In the genomic region with DNA sequence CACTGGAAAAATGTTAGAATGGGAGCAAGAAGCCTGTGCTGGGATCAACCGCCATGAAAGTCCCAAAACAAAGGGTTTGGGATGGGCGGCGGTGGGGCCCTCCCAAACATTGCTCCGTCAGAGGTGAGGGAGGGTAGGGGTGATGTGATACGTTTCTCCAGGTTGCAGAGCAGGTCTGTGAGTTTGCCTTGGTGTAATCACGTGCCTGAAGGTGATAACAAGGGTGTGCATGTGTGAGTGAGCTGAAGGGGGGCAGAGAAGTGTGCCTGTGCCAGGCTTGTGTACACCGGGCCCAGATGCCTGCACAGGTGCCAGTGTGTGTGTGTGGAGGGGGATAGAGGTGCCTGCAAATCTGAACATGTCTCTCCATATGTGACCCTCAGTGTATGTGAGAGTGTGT, we compare ENCODE assay signal across 1 cellular context.
TF ChIP-seq lines count a peak whose summit lies in the region.

No MANE protein-coding gene starts in this region.

TF ChIP-seq in GM12878, 131 proteins besides CTCF, POLR2A, EP300 and RAD21:
- TF ChIP-seq, protein P1, sequence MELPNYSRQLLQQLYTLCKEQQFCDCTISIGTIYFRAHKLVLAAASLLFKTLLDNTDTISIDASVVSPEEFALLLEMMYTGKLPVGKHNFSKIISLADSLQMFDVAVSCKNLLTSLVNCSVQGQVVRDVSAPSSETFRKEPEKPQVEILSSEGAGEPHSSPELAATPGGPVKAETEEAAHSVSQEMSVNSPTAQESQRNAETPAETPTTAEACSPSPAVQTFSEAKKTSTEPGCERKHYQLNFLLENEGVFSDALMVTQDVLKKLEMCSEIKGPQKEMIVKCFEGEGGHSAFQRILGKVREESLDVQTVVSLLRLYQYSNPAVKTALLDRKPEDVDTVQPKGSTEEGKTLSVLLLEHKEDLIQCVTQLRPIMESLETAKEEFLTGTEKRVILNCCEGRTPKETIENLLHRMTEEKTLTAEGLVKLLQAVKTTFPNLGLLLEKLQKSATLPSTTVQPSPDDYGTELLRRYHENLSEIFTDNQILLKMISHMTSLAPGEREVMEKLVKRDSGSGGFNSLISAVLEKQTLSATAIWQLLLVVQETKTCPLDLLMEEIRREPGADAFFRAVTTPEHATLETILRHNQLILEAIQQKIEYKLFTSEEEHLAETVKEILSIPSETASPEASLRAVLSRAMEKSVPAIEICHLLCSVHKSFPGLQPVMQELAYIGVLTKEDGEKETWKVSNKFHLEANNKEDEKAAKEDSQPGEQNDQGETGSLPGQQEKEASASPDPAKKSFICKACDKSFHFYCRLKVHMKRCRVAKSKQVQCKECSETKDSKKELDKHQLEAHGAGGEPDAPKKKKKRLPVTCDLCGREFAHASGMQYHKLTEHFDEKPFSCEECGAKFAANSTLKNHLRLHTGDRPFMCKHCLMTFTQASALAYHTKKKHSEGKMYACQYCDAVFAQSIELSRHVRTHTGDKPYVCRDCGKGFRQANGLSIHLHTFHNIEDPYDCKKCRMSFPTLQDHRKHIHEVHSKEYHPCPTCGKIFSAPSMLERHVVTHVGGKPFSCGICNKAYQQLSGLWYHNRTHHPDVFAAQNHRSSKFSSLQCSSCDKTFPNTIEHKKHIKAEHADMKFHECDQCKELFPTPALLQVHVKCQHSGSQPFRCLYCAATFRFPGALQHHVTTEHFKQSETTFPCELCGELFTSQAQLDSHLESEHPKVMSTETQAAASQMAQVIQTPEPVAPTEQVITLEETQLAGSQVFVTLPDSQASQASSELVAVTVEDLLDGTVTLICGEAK (IDR thresholded peaks at IDR 0.05; ENCODE audit: borderline replicate concordance) = no peak
- TF ChIP-seq, protein P2, sequence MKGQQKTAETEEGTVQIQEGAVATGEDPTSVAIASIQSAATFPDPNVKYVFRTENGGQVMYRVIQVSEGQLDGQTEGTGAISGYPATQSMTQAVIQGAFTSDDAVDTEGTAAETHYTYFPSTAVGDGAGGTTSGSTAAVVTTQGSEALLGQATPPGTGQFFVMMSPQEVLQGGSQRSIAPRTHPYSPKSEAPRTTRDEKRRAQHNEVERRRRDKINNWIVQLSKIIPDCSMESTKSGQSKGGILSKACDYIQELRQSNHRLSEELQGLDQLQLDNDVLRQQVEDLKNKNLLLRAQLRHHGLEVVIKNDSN (IDR thresholded peaks at IDR 0.05; ENCODE audit: borderline replicate concordance, extremely low read length, insufficient read depth, low read depth, low read length) = peak; percentile 5
